In genomic region chr9:78218890-78219289, GRCh38 we compare ENCODE assay signal across 33 cellular contexts.
"Had no signal": no experiment of that assay in that cellular context is flagged by ENCODE, and none has a peak within 500 bp of the region (broad histone marks: within the 10 kb centered on the region; RNA-seq: fewer than 3 reads in every experiment).

No MANE protein-coding gene starts in this region.

- ATAC-seq: activated T-cell treated with anti-CD3 and anti-CD28 coated beads, Interleukin-2, amount 50 U/mL, for 72 hours; activated T-helper 17 cell treated with anti-CD3 and anti-CD28 coated beads, Interleukin-2, amount 50 U/mL, for 72 hours; Panc1 had no signal

- H3K27ac ChIP-seq: brain microvascular endothelial cell, cardiac muscle cell, SJCRH30, SK-N-MC, WERI-Rb-1 had no signal

- H3K9me3 Mint-ChIP-seq: activated CD4-positive, alpha-beta memory T cell treated with anti-CD3 and anti-CD28 coated beads, Interleukin-2, amount 10 ng/mL, durations not matched to agents 7 days and 5 days; activated naive CD8-positive, alpha-beta T cell treated with anti-CD3 and anti-CD28 coated beads for 36 hours; activated T-cell treated with anti-CD3 and anti-CD28 coated beads, Interleukin-2, amount 50 U/mL, for 72 hours; activated T-helper 17 cell treated with anti-CD3 and anti-CD28 coated beads, Interleukin-2, amount 50 U/mL, for 72 hours had no signal

- H3K9me3 ChIP-seq: SJCRH30 had no signal

- H3K4me3 Mint-ChIP-seq: activated CD4-positive, alpha-beta memory T cell treated with anti-CD3 and anti-CD28 coated beads, Interleukin-2, amount 10 ng/mL, durations not matched to agents 7 days and 5 days; activated naive CD8-positive, alpha-beta T cell treated with anti-CD3 and anti-CD28 coated beads for 36 hours; activated T-cell treated with anti-CD3 and anti-CD28 coated beads, Interleukin-2, amount 50 U/mL, for 72 hours; activated T-helper 17 cell treated with anti-CD3 and anti-CD28 coated beads, Interleukin-2, amount 50 U/mL, for 72 hours had no signal

- H3K27ac Mint-ChIP-seq: activated CD4-positive, alpha-beta memory T cell treated with anti-CD3 and anti-CD28 coated beads, Interleukin-2, amount 10 ng/mL, durations not matched to agents 7 days and 5 days; activated naive CD8-positive, alpha-beta T cell treated with anti-CD3 and anti-CD28 coated beads for 36 hours; activated T-cell treated with anti-CD3 and anti-CD28 coated beads, Interleukin-2, amount 50 U/mL, for 72 hours; activated T-helper 17 cell treated with anti-CD3 and anti-CD28 coated beads, Interleukin-2, amount 50 U/mL, for 72 hours had no signal

- H3K36me3 ChIP-seq: brain microvascular endothelial cell, cardiac muscle cell, SJCRH30, WERI-Rb-1 had no signal

- H3K36me3 Mint-ChIP-seq: activated naive CD8-positive, alpha-beta T cell treated with anti-CD3 and anti-CD28 coated beads for 36 hours had no signal

- H3K27me3 Mint-ChIP-seq: activated naive CD8-positive, alpha-beta T cell treated with anti-CD3 and anti-CD28 coated beads for 36 hours; activated T-helper 17 cell treated with anti-CD3 and anti-CD28 coated beads, Interleukin-2, amount 50 U/mL, for 72 hours had no signal

- H3K4me3 ChIP-seq: cardiac muscle cell, SJCRH30, SK-N-MC had no signal

- H3K27me3 ChIP-seq: brain microvascular endothelial cell, cardiac muscle cell, SJCRH30 had no signal

- H3K4me1 Mint-ChIP-seq: activated naive CD8-positive, alpha-beta T cell treated with anti-CD3 and anti-CD28 coated beads for 36 hours; activated T-helper 17 cell treated with anti-CD3 and anti-CD28 coated beads, Interleukin-2, amount 50 U/mL, for 72 hours had no signal

- DNase-seq: activated CD4-positive, alpha-beta memory T cell treated with anti-CD3 and anti-CD28 coated beads, Interleukin-2, amount 10 ng/mL, durations not matched to agents 7 days and 5 days; activated CD4-positive, alpha-beta T cell treated with anti-CD3 and anti-CD28 coated beads for 1 hour; activated CD4-positive, alpha-beta T cell treated with anti-CD3 and anti-CD28 coated beads for 48 hours; activated CD4-positive, CD25-positive, alpha-beta regulatory T cell; activated effector memory CD4-positive, alpha-beta T cell treated with anti-CD3 and anti-CD28 coated beads, Interleukin-2, amount 50 U/mL, for 16 hours; activated naive CD4-positive, alpha-beta T cell; activated naive CD4-positive, alpha-beta T cell treated with anti-CD3 and anti-CD28 coated beads, Interleukin-2, amount 50 U/mL, for 16 hours; activated naive CD8-positive, alpha-beta T cell treated with anti-CD3 and anti-CD28 coated beads for 36 hours; activated T-cell treated with anti-CD3 and anti-CD28 coated beads, Interleukin-2, amount 50 U/mL, for 1 hour; activated T-cell treated with anti-CD3 and anti-CD28 coated beads, Interleukin-2, amount 50 U/mL, for 72 hours; amniotic stem cell; aorta; brain microvascular endothelial cell; Karpas-422; KBM-7; MM.1S; MV-4-11; NCI-H1092; NCI-H1436 treated with DMSO at 0.1 percent for 48 hours; NCI-H1694 treated with DMSO at 0.1 percent for 48 hours; NCI-H2029; NCI-H2171 treated with DMSO at 0.1 percent for 48 hours; NCI-H2227 treated with DMSO at 0.1 percent for 48 hours; NCI-H446; NCI-H524 treated with DMSO at 0.1 percent for 48 hours; SHP77; SJCRH30; T1000; WERI-Rb-1 had no signal
